Comparison of ENCODE assay signal across 10 cellular contexts in the genomic region with DNA sequence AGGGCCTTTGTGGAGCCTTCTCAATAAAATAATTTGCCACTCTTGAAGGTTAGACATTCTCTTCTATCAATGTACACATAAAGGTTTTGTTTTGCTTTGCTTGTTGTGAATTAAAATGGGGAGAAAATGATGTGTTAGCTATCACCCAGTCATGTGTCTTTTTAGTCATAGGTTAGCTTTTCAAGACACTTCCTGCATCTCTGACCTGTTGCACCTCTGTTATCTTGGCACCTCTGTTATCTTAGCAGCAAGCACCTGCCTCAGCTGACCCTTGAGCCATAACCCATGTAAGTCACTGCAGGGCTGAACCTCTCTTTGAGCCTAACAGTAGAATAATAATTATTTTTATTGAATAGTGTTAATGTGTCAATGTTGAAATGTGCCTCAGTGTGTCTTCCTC. TPM values are rescaled to one million over a fixed set of nuclear protein-coding genes. Genes with fewer than 3 reads are reported as not detected.
A peak's percentile ranks its signal among the peaks of the same experiment; 100 is the strongest.
DNase-seq lines count a peak whose midpoint lies in the region; ATAC-seq and TF ChIP-seq lines count a peak whose summit lies in the region.
"Had no signal": no experiment of that assay in that cellular context is flagged by ENCODE, and none has a peak within 500 bp of the region (broad histone marks: within the 10 kb centered on the region; RNA-seq: fewer than 3 reads in every experiment).

No MANE protein-coding gene starts in this region.

- no peak overlapping the region for H2BK120ac ChIP-seq in H9 (ENCODE audit: low read depth, low read length, poor library complexity, severe bottlenecking)

- H3K36me3 ChIP-seq in Peyer's patch (no peaks in the 10 kb centered on the region), fibroblast of lung (ENCODE audit: control insufficient read depth, insufficient read depth, low read length) (no peaks in the 10 kb centered on the region), prostate gland (no peaks in the 10 kb centered on the region), gastroesophageal sphincter (no peaks in the 10 kb centered on the region)
- no peaks in the 10 kb centered on the region for H3K36me3 ChIP-seq in effector memory CD4-positive, alpha-beta T cell (ENCODE audit: control insufficient read depth, insufficient read depth, low read length)

- H3K79me1 ChIP-seq in H9 (ENCODE audit: insufficient read depth, low read depth, low read length, poor library complexity, severe bottlenecking) = no peaks in the 10 kb centered on the region

- peak overlapping the region; percentile 44 to 53 for H3K4me3 Mint-ChIP-seq in H9

- no peak overlapping the region for H2AFZ ChIP-seq in H9 (ENCODE audit: low read length)
- peak overlapping the region; percentile 66 for H2AFZ ChIP-seq in fibroblast of lung (ENCODE audit: low read length)

- no peak overlapping the region for H3K18ac ChIP-seq in H9 (ENCODE audit: insufficient read length, low read depth, low read length)

- H3T11ph ChIP-seq in H9 (ENCODE audit: low read length) = no peak overlapping the region

- H3K27ac Mint-ChIP-seq in H9 = no peak overlapping the region; a peak in 1 of 7 replicates
- H3K27ac Mint-ChIP-seq: IgD-negative memory B cell had no signal

- no peak for DNase-seq in H9
- DNase-seq in Peyer's patch = peak in 2 of 3 donors; percentile 54 to 80
- DNase-seq in fibroblast of lung (ENCODE audit: low read depth in 2 of 2) = no peak
- DNase-seq in prostate gland (ENCODE audit: low spot score) = no peak
- DNase-seq in glomerular visceral epithelial cell (ENCODE audit: extremely low spot score) = no peak
- no peak for DNase-seq in effector memory CD4-positive, alpha-beta T cell
- no peak for DNase-seq in superior temporal gyrus (ENCODE audit: extremely low spot score)

- H3K9ac ChIP-seq in H9 (ENCODE audit: extremely low read depth, insufficient read length, low read length) (no peak overlapping the region), fibroblast of lung (ENCODE audit: insufficient read depth, low read length) (no peak overlapping the region)

- H4K5ac ChIP-seq in H9 (ENCODE audit: insufficient read length, low read depth, low read length) = no peak overlapping the region

- H3K9me3 Mint-ChIP-seq in H9 = no peaks in the 10 kb centered on the region; a peak in 1 of 5 replicates

- H3K4me2 ChIP-seq in H9 (ENCODE audit: insufficient read depth, insufficient read length, low read length) (no peak overlapping the region), fibroblast of lung (ENCODE audit: extremely low read depth, insufficient read depth, low read length) (peak overlapping the region; percentile 92)

- intact Hi-C loops in prostate gland (cut with DNase I) = no loop called here

- H3K27me3 Mint-ChIP-seq in H9 (ENCODE audit: low read depth) = peaks cover 1% of the 10 kb centered on the region; the same call in 1 of the 2 replicates

- ATAC-seq in gastroesophageal sphincter = no peak
- ATAC-seq: SK-N-SH treated with all-trans-retinoic acid at 6 μM for 48 hours had no signal

- TF ChIP-seq EP300 in gastroesophageal sphincter (IDR thresholded peaks at IDR 0.05) = no peak

- no peaks in the 10 kb centered on the region for H3K36me3 Mint-ChIP-seq in H9 (ENCODE audit: insufficient read depth in 1 of 3, low read depth in 3 of 3)
- H3K36me3 Mint-ChIP-seq: IgD-negative memory B cell had no signal

- H4K91ac ChIP-seq in H9 (ENCODE audit: insufficient read length, low read depth, low read length) = no peak overlapping the region

- TF ChIP-seq POLR2A in Peyer's patch (IDR thresholded peaks at IDR 0.05) (no peak), prostate gland (IDR thresholded peaks at IDR 0.05) (no peak), gastroesophageal sphincter (IDR thresholded peaks at IDR 0.05) (no peak)

- H3K79me2 ChIP-seq in H9 (ENCODE audit: insufficient read depth, low read length) = no peaks in the 10 kb centered on the region
- no peaks in the 10 kb centered on the region for H3K79me2 ChIP-seq in fibroblast of lung (ENCODE audit: control insufficient read depth, insufficient read depth, low read length)

- no peak overlapping the region for H2BK12ac ChIP-seq in H9 (ENCODE audit: insufficient read length, low read depth, low read length)

- TF ChIP-seq CTCF in H9 (conservative IDR thresholded peaks at IDR 0.05) (no peak), Peyer's patch (IDR thresholded peaks at IDR 0.05) (no peak), fibroblast of lung (conservative IDR thresholded peaks at IDR 0.05 in 1 of 2, IDR thresholded peaks at IDR 0.05 in 1 of 2; ENCODE audit: low read depth in 1 of 2, low read length in 2 of 2) (no peak), prostate gland (IDR thresholded peaks at IDR 0.05) (no peak), gastroesophageal sphincter (IDR thresholded peaks at IDR 0.05) (no peak)

- H3K4me3 ChIP-seq in Peyer's patch = peak overlapping the region in 3 of 4 donors; percentile 16 to 52 (median 43)
- H3K4me3 ChIP-seq in fibroblast of lung (replicated peaks in 1 of 4; ENCODE audit: control extremely low read depth in 1 of 4, insufficient read depth in 1 of 4, low read depth in 3 of 4, low read length in 4 of 4) = peak overlapping the region in 3 of 4 experiments; percentile 50 to 75 (median 60)
- peak overlapping the region; percentile 29 to 32 for H3K4me3 ChIP-seq in prostate gland
- H3K4me3 ChIP-seq in gastroesophageal sphincter = no peak overlapping the region
- no peak overlapping the region for H3K4me3 ChIP-seq in effector memory CD4-positive, alpha-beta T cell (ENCODE audit: insufficient read depth, low read depth, low read length, poor library complexity, severe bottlenecking)

- H3K4me1 Mint-ChIP-seq in H9 = peaks cover 5 to 20% of the 10 kb centered on the region in 2 experiments

- H2BK15ac ChIP-seq in H9 (ENCODE audit: low read depth, low read length) = no peak overlapping the region

- no peak overlapping the region for H3K56ac ChIP-seq in H9 (ENCODE audit: insufficient read length, low read depth, low read length)

- H3K27ac ChIP-seq in H9 (ENCODE audit: insufficient read length, low read depth, low read length) = no peak overlapping the region
- H3K27ac ChIP-seq in Peyer's patch = peak overlapping the region in 3 of 4 donors; percentile 74 to 89 (median 88)
- no peak overlapping the region for H3K27ac ChIP-seq in fibroblast of lung (ENCODE audit: insufficient read depth, low read length)
- H3K27ac ChIP-seq in prostate gland = peak overlapping the region in 1 of 2 donors; percentile 88
- peak overlapping the region in 1 of 4 donors; percentile 87 for H3K27ac ChIP-seq in gastroesophageal sphincter
- no peak overlapping the region for H3K27ac ChIP-seq in effector memory CD4-positive, alpha-beta T cell (ENCODE audit: insufficient read depth, low read length, poor library complexity, severe bottlenecking)

- H3K4me1 ChIP-seq in H9 (ENCODE audit: insufficient read depth, low read length) (no peaks in the 10 kb centered on the region), Peyer's patch (peaks cover 0 to 7% (median 0%) of the 10 kb centered on the region in 4 donors), fibroblast of lung (ENCODE audit: control insufficient read depth, extremely low read depth, insufficient read depth, low read length) (peaks cover 4% of the 10 kb centered on the region), prostate gland (replicated peaks) (no peaks in the 10 kb centered on the region), gastroesophageal sphincter (peaks cover 5 to 17% (median 7%) of the 10 kb centered on the region in 3 donors)
- no peaks in the 10 kb centered on the region for H3K4me1 ChIP-seq in effector memory CD4-positive, alpha-beta T cell (ENCODE audit: control insufficient read depth, insufficient read depth, low read length, poor library complexity, severe bottlenecking)

- H4K8ac ChIP-seq in H9 (replicated peaks; ENCODE audit: insufficient read length, low read depth, low read length) = no peak overlapping the region

- peaks cover 4% of the 10 kb centered on the region for H3K23me2 ChIP-seq in H9 (ENCODE audit: insufficient read length, low read depth, low read length, poor library complexity, severe bottlenecking)

- H2BK5ac ChIP-seq in H9 (ENCODE audit: insufficient read length, low read length) = no peak overlapping the region

- no peak overlapping the region for H2AK5ac ChIP-seq in H9 (ENCODE audit: insufficient read length, low read length)

- H3K27me3 ChIP-seq in H9 (ENCODE audit: insufficient read depth, low read length) (no peaks in the 10 kb centered on the region), Peyer's patch (no peaks in the 10 kb centered on the region), fibroblast of lung (ENCODE audit: control insufficient read depth, insufficient read depth, low read length) (no peaks in the 10 kb centered on the region), prostate gland (replicated peaks; ENCODE audit: insufficient read depth) (no peaks in the 10 kb centered on the region), gastroesophageal sphincter (no peaks in the 10 kb centered on the region)
- no peaks in the 10 kb centered on the region for H3K27me3 ChIP-seq in effector memory CD4-positive, alpha-beta T cell (replicated peaks; ENCODE audit: control insufficient read depth, insufficient read depth, low read length, poor library complexity, severe bottlenecking)

- no peak overlapping the region for H3K4ac ChIP-seq in H9 (ENCODE audit: low read depth, low read length)

- no peak overlapping the region for H2BK20ac ChIP-seq in H9 (ENCODE audit: low read depth, low read length, poor library complexity, severe bottlenecking)

- H3K9me3 ChIP-seq in H9 (ENCODE audit: control insufficient read depth, low read depth, low read length) (no peaks in the 10 kb centered on the region), Peyer's patch (no peaks in the 10 kb centered on the region), fibroblast of lung (ENCODE audit: control insufficient read depth, insufficient read depth, low read depth, low read length) (no peaks in the 10 kb centered on the region), prostate gland (no peaks in the 10 kb centered on the region), gastroesophageal sphincter (no peaks in the 10 kb centered on the region)
- no peaks in the 10 kb centered on the region for H3K9me3 ChIP-seq in effector memory CD4-positive, alpha-beta T cell (ENCODE audit: control insufficient read depth, low read length)

- no peaks in the 10 kb centered on the region for H4K20me1 ChIP-seq in H9 (ENCODE audit: control insufficient read depth, insufficient read depth, insufficient read length)
- no peaks in the 10 kb centered on the region for H4K20me1 ChIP-seq in fibroblast of lung (ENCODE audit: control insufficient read depth, extremely low read depth, insufficient read depth, low read length)

- H3K14ac ChIP-seq in H9 (ENCODE audit: insufficient read depth, low read length) = no peak overlapping the region

- no peak overlapping the region for H3K23ac ChIP-seq in H9 (ENCODE audit: insufficient read length, low read depth, low read length)

RNA-seq across cellular contexts. Expression of a gene that starts 1.0 kb away (rescaled TPM):
- total RNA-seq in H9 (2021) = 3.4 and 3.6 TPM in 2 replicates
- total RNA-seq in Peyer's patch = 10 to 100 TPM in 3 of 4 donors, 1 to 10 TPM in 1; 7.4 to 67.1 (median 45.2) TPM
- 2.3 and 4.6 TPM in 2 replicates for total RNA-seq in fibroblast of lung
- 1.3 and 1.5 TPM in 2 replicates for polyA plus RNA-seq in fibroblast of lung
- 1.1 and 1.2 TPM in 2 replicates for polyA plus RNA-seq in fibroblast of lung (2012)
- polyA minus RNA-seq in fibroblast of lung (ENCODE audit: low replicate concordance) = 3.0 TPM in 1 of 2 replicates, not detected in the other
- total RNA-seq in prostate gland = 1 to 10 TPM; 7.5 to 8.1 TPM
- total RNA-seq in gastroesophageal sphincter = 10 to 100 TPM in 1 of 4 donors, 1 to 10 TPM in 3; 3.9 to 13.4 (median 6.3) TPM
- polyA plus RNA-seq: IgD-negative memory B cell had no signal

RNA-seq across cellular contexts. Expression of a gene that starts 38.5 kb away (rescaled TPM):
- total RNA-seq in H9 (2021) (not detected in 2 replicates), Peyer's patch (10 to 100 TPM in 2 of 4 donors, 1 to 10 TPM in 2; 8.8 to 59.4 (median 10.1) TPM), fibroblast of lung (18.2 and 23.6 TPM in 2 replicates), prostate gland (10 to 100 TPM; 20.2 to 27.3 TPM), gastroesophageal sphincter (10 to 100 TPM; 33.8 to 66.6 (median 42.0) TPM)
- 17.4 and 51.6 TPM in 2 replicates for polyA plus RNA-seq in fibroblast of lung
- 11.4 and 29.7 TPM in 2 replicates for polyA plus RNA-seq in fibroblast of lung (2012)
- polyA minus RNA-seq in fibroblast of lung (ENCODE audit: low replicate concordance) = 5.2 and 16.7 TPM in 2 replicates

Comparison
In these comparisons a context has a peak if more than half of its experiments do, and no peak if none do; other contexts are left out.
1. DNase-seq: peak in Peyer's patch (2 of 3); none in H9 (single experiment), fibroblast of lung (0 of 2), prostate gland (single experiment), glomerular visceral epithelial cell (single experiment), effector memory CD4-positive, alpha-beta T cell (0 of 3) and superior temporal gyrus (single experiment).
2. H3K27ac ChIP-seq: peak in Peyer's patch (3 of 4); none in H9 (single experiment), fibroblast of lung (single experiment) and effector memory CD4-positive, alpha-beta T cell (single experiment).
3. H3K4me3 ChIP-seq: peak in Peyer's patch (3 of 4), fibroblast of lung (3 of 4) and prostate gland (2 of 2); none in gastroesophageal sphincter (0 of 2) and effector memory CD4-positive, alpha-beta T cell (single experiment).